In genomic region chr14:83529531-83529930, GRCh38 we compare ENCODE assay signal across 20 cellular contexts.
DNase-seq lines count a peak whose midpoint lies in the region; TF ChIP-seq lines count a peak whose summit lies in the region.
"Had no signal": no experiment of that assay in that cellular context is flagged by ENCODE, and none has a peak within 500 bp of the region (broad histone marks: within the 10 kb centered on the region; RNA-seq: fewer than 3 reads in every experiment).

No MANE protein-coding gene starts in this region.

- H3K4me1 ChIP-seq in mammary epithelial cell (ENCODE audit: insufficient read depth, low read length) (no peaks in the 10 kb centered on the region), endodermal cell (ENCODE audit: control insufficient read depth, insufficient read depth, low read length) (no peaks in the 10 kb centered on the region), GM23248 (ENCODE audit: insufficient read depth) (no peaks in the 10 kb centered on the region), tibial artery (no peaks in the 10 kb centered on the region)
- H3K4me1 ChIP-seq: BLaER1, Caco-2 had no signal

- no peak overlapping the region for H3K9ac ChIP-seq in mammary epithelial cell (ENCODE audit: insufficient read depth, low read length)
- H3K9ac ChIP-seq in endodermal cell (ENCODE audit: extremely low read depth, low read length, poor library complexity, severe bottlenecking) = no peak overlapping the region
- H3K9ac ChIP-seq in GM23248 = no peak overlapping the region
- H3K9ac ChIP-seq: BLaER1 had no signal

- H3K9me3 ChIP-seq in mammary epithelial cell (replicated peaks; ENCODE audit: insufficient read depth, low read length) (no peaks in the 10 kb centered on the region), endodermal cell (ENCODE audit: control insufficient read depth, low read length) (peaks cover 5% of the 10 kb centered on the region), GM23248 (ENCODE audit: low read depth) (no peaks in the 10 kb centered on the region), tibial artery (no peaks in the 10 kb centered on the region)
- H3K9me3 ChIP-seq: BLaER1, Caco-2 had no signal

- H3K4me3 ChIP-seq in mammary epithelial cell (replicated peaks in 1 of 3; ENCODE audit: insufficient read depth in 1 of 3, low read depth in 2 of 3, low read length in 3 of 3) (no peak overlapping the region), endodermal cell (ENCODE audit: low read length) (peak overlapping the region; percentile 57), foreskin fibroblast (ENCODE audit: low read depth in 1 of 2, low read length in 2 of 2) (no peak overlapping the region), GM23248 (no peak overlapping the region), tibial artery (no peak overlapping the region)
- H3K4me3 ChIP-seq: BLaER1, GM12878, GM23338 had no signal

- no peaks in the 10 kb centered on the region for H3K4me1 Mint-ChIP-seq in MCF 10A (ENCODE audit: insufficient read depth, unreplicated experiment)
- peaks cover 13% of the 10 kb centered on the region for H3K4me1 Mint-ChIP-seq in endodermal cell
- H3K4me1 Mint-ChIP-seq: B cell; CD4-positive, CD25-positive, alpha-beta regulatory T cell; GM23338; H9 had no signal

- intact Hi-C loops in MCF 10A (cut with micrococcal nuclease) (no loop called here), mammary epithelial cell (cut with micrococcal nuclease) (no loop called here), tibial artery (cut with DNase I; ENCODE audit: low total_unique reads) (no loop called here)

- no peaks in the 10 kb centered on the region for H3K9me2 ChIP-seq in GM23248 (ENCODE audit: insufficient read depth)

- in situ Hi-C loops in mammary epithelial cell (cut with MboI; ENCODE audit: low sequenced_read_pairs in 2 of 2) (no loop called here), GM23248 (cut with MboI) (no loop called here)

- CTCF ChIA-PET in MCF 10A (lab: Yijun Ruan, JAX) (no interaction called here), mammary epithelial cell (lab: Charles Lee; ENCODE audit: low non-redundant PET) (no interaction called here)

- no peaks in the 10 kb centered on the region for H3K36me3 ChIP-seq in mammary epithelial cell (ENCODE audit: insufficient read depth, low read length)
- H3K36me3 ChIP-seq in endodermal cell (ENCODE audit: control insufficient read depth, insufficient read depth, low read length) = no peaks in the 10 kb centered on the region
- H3K36me3 ChIP-seq in GM23248 (ENCODE audit: low read depth) = no peaks in the 10 kb centered on the region
- no peaks in the 10 kb centered on the region for H3K36me3 ChIP-seq in tibial artery
- H3K36me3 ChIP-seq: BLaER1 had no signal

- no peak for DNase-seq in MCF 10A (ENCODE audit: unreplicated experiment)
- no peak for DNase-seq in mammary epithelial cell
- no peak for DNase-seq in endodermal cell
- DNase-seq in foreskin fibroblast = peak; percentile 11 to 57
- DNase-seq in GM23248 = no peak
- no peak for DNase-seq in tibial artery
- no peak for DNase-seq in LoVo (ENCODE audit: low spot score)
- DNase-seq: Caco-2; CD4-positive, CD25-positive, alpha-beta regulatory T cell; CD8-positive, alpha-beta T cell; DMS153; DND-41; H9; HFFc6 had no signal

- BruUV-seq in MCF 10A (replicated peaks; lab: Mats Ljungman, UMichigan) (no TSS peak), mammary epithelial cell (replicated peaks; lab: Mats Ljungman, UMichigan) (no TSS peak)

- no peaks in the 10 kb centered on the region for H3F3A ChIP-seq in GM23248 (ENCODE audit: insufficient read depth)

- dilution Hi-C loops in mammary epithelial cell (cut with HindIII; ENCODE audit: low sequenced_read_pairs) = no loop called here

- H3K4me3 Mint-ChIP-seq in MCF 10A (ENCODE audit: unreplicated experiment) (no peak overlapping the region), endodermal cell (no peak overlapping the region)
- H3K4me3 Mint-ChIP-seq: B cell; CD4-positive, CD25-positive, alpha-beta regulatory T cell; CD8-positive, alpha-beta T cell; GM23338; H9; HFFc6 had no signal

- peaks cover 7% of the 10 kb centered on the region for H3K9me3 Mint-ChIP-seq in MCF 10A (ENCODE audit: unreplicated experiment)
- peaks cover 10% of the 10 kb centered on the region for H3K9me3 Mint-ChIP-seq in endodermal cell
- H3K9me3 Mint-ChIP-seq: GM23338, H9, HFFc6 had no signal

- H3K27ac ChIP-seq in mammary epithelial cell (ENCODE audit: insufficient read depth, low read depth, low read length) = no peak overlapping the region
- H3K27ac ChIP-seq in endodermal cell (ENCODE audit: low read depth, low read length) = no peak overlapping the region
- H3K27ac ChIP-seq in GM23248 = no peak overlapping the region
- H3K27ac ChIP-seq in tibial artery = no peak overlapping the region
- H3K27ac ChIP-seq: 22Rv1, BLaER1, C4-2B had no signal

- H2AFZ ChIP-seq in mammary epithelial cell (ENCODE audit: low read depth, low read length) = no peak overlapping the region
- H2AFZ ChIP-seq in GM23248 = no peak overlapping the region
- H2AFZ ChIP-seq: GM23338 had no signal

- H3K27me3 ChIP-seq in mammary epithelial cell (ENCODE audit: insufficient read depth, low read length) (no peaks in the 10 kb centered on the region), endodermal cell (ENCODE audit: control insufficient read depth, insufficient read depth, low read length, poor library complexity, severe bottlenecking) (no peaks in the 10 kb centered on the region), GM23248 (replicated peaks; ENCODE audit: insufficient read depth) (no peaks in the 10 kb centered on the region), tibial artery (no peaks in the 10 kb centered on the region)
- H3K27me3 ChIP-seq: BLaER1 had no signal

- H4K20me1 ChIP-seq in mammary epithelial cell (ENCODE audit: insufficient read depth, low read length) (no peaks in the 10 kb centered on the region), GM23248 (ENCODE audit: insufficient read depth) (no peaks in the 10 kb centered on the region)
- H4K20me1 ChIP-seq: BLaER1 had no signal

- no peak for TF ChIP-seq CTCF in MCF 10A (IDR thresholded peaks at IDR 0.05; ENCODE audit: unreplicated experiment)
- TF ChIP-seq CTCF in mammary epithelial cell (conservative IDR thresholded peaks at IDR 0.05 in 1 of 2, IDR thresholded peaks at IDR 0.05 in 1 of 2; ENCODE audit: extremely low read depth in 1 of 2, insufficient read depth in 1 of 2, low read depth in 1 of 2, low read length in 2 of 2) = no peak
- TF ChIP-seq CTCF in endodermal cell (conservative IDR thresholded peaks at IDR 0.05) = no peak
- TF ChIP-seq CTCF in foreskin fibroblast (IDR thresholded peaks at IDR 0.05; ENCODE audit: low read depth, low read length) = no peak
- no peak for TF ChIP-seq CTCF in tibial artery (IDR thresholded peaks at IDR 0.05)

- H3K36me3 Mint-ChIP-seq in MCF 10A (ENCODE audit: insufficient read depth, unreplicated experiment) (no peaks in the 10 kb centered on the region), endodermal cell (ENCODE audit: low read depth) (peaks cover 3% of the 10 kb centered on the region)
- H3K36me3 Mint-ChIP-seq: CD4-positive, CD25-positive, alpha-beta regulatory T cell; CD8-positive, alpha-beta T cell had no signal

- WGBS in mammary epithelial cell (ENCODE audit: low coverage, missing lambda C conversion rate) = 81% methylated on average over 2 of the region's 2 CpGs
- 100% methylated on average over 2 of the region's 2 CpGs; no CpG with 5 or more reads in 1 of the 2 experiments for whole genome bisulfite sequencing in endodermal cell (ENCODE audit: insufficient coverage in 1 of 2, insufficient read length in 1 of 2), 2 experiments
- 62 to 64% methylated on average over 2 of the region's 2 CpGs for WGBS in GM23248 (ENCODE audit: low coverage in 1 of 2, low lambda C conversion rate in 2 of 2, missing lambda C conversion rate in 2 of 2), 2 experiments

- POLR2A ChIA-PET in MCF 10A (lab: Yijun Ruan, JAX) = no interaction called here

- no peaks in the 10 kb centered on the region for H3K27me3 Mint-ChIP-seq in MCF 10A (ENCODE audit: insufficient read depth, unreplicated experiment)
- no peaks in the 10 kb centered on the region for H3K27me3 Mint-ChIP-seq in endodermal cell (ENCODE audit: insufficient read depth)
- H3K27me3 Mint-ChIP-seq: B cell; CD4-positive, CD25-positive, alpha-beta regulatory T cell had no signal

- H3K79me2 ChIP-seq in mammary epithelial cell (ENCODE audit: insufficient read depth, low read length) (no peaks in the 10 kb centered on the region), GM23248 (ENCODE audit: insufficient read depth) (no peaks in the 10 kb centered on the region)

- H3K27ac Mint-ChIP-seq in MCF 10A (ENCODE audit: low read depth, unreplicated experiment) = peak overlapping the region; percentile 19
- no peak overlapping the region for H3K27ac Mint-ChIP-seq in endodermal cell
- H3K27ac Mint-ChIP-seq: B cell; CD4-positive, CD25-positive, alpha-beta regulatory T cell; CD8-positive, alpha-beta T cell; GM23338; H9; HFFc6 had no signal

- no peak overlapping the region for H3K4me2 ChIP-seq in mammary epithelial cell (ENCODE audit: insufficient read depth, low read depth, low read length)
- no peak overlapping the region for H3K4me2 ChIP-seq in GM23248 (ENCODE audit: unreplicated experiment)
- H3K4me2 ChIP-seq: BLaER1, GM23338 had no signal

Comparison
In these comparisons a context has a peak if more than half of its experiments do, and no peak if none do; other contexts are left out.
1. DNase-seq: peak in foreskin fibroblast (2 of 2); none in MCF 10A (single experiment), mammary epithelial cell (single experiment), endodermal cell (single experiment), GM23248 (single experiment), tibial artery (0 of 2) and LoVo (single experiment).